13 cellular contexts compared by ENCODE assay signal in genomic region chr10:84743483-84743882, GRCh38.
A peak's percentile ranks its signal among the peaks of the same experiment; 100 is the strongest.
DNase-seq lines count a peak whose midpoint lies in the region; ATAC-seq, FAIRE-seq and TF ChIP-seq lines count a peak whose summit lies in the region.
"Had no signal": no experiment of that assay in that cellular context is flagged by ENCODE, and none has a peak within 500 bp of the region (broad histone marks: within the 10 kb centered on the region; RNA-seq: fewer than 3 reads in every experiment).

No MANE protein-coding gene starts in this region.

- no peaks in the 10 kb centered on the region for H3K4me1 Mint-ChIP-seq in nephron progenitor cell

- H3K23ac ChIP-seq in neuronal stem cell (ENCODE audit: low read depth, low read length, poor library complexity): no peak overlapping the region

- no peak overlapping the region for H2BK120ac ChIP-seq in neuronal stem cell (ENCODE audit: low read depth, low read length)

- H2BK12ac ChIP-seq in neuronal stem cell (ENCODE audit: low read length): no peak overlapping the region

- no peak overlapping the region for H2BK5ac ChIP-seq in neuronal stem cell (ENCODE audit: low read length)

- no peak overlapping the region for H3K4ac ChIP-seq in neuronal stem cell (ENCODE audit: low read length)

- FAIRE-seq in GM12891 (lab: Jason Lieb, UNC): no peak

- no peak overlapping the region for H3K4me3 ChIP-seq in neuronal stem cell (ENCODE audit: low read length in 2 of 2)
- H3K4me3 ChIP-seq: cardiac muscle cell, stomach had no signal

- H2AFZ ChIP-seq in neuronal stem cell (ENCODE audit: low read length): no peak overlapping the region

- H3K27me3 ChIP-seq in neuronal stem cell (ENCODE audit: control insufficient read depth in 3 of 3, insufficient read depth in 3 of 3, low read depth in 1 of 3, low read length in 3 of 3): no peaks in the 10 kb centered on the region
- H3K27me3 ChIP-seq: cardiac muscle cell, stomach had no signal

- H3K4me1 ChIP-seq in neuronal stem cell (ENCODE audit: control insufficient read depth in 2 of 2, insufficient read depth in 1 of 2, low read depth in 1 of 2, low read length in 2 of 2): no peaks in the 10 kb centered on the region
- H3K4me1 ChIP-seq: stomach had no signal

- H3K18ac ChIP-seq in neuronal stem cell (ENCODE audit: low read length): no peak overlapping the region

- TF ChIP-seq CTCF in GM10248 (IDR thresholded peaks at IDR 0.05; ENCODE audit: control extremely low read depth, extremely low read depth, low read depth, missing control alignments) (peak; percentile 28), LNCAP (IDR thresholded peaks at IDR 0.05) (peak; percentile 52), nephron progenitor cell (IDR thresholded peaks at IDR 0.05) (peak; percentile 44)

- H3K27ac Mint-ChIP-seq in nephron progenitor cell: no peak overlapping the region
- H3K27ac Mint-ChIP-seq: T-helper 2 cell treated with Interferon-gamma antibody and Interleukin-4, amounts not matched to agents 5 μg/mL and 100 μg/mL, for 36 hours had no signal

- POLR2A ChIA-PET in GM10248 (lab: Yijun Ruan, JAX): no interaction called here

- no peak overlapping the region for H2BK15ac ChIP-seq in neuronal stem cell (ENCODE audit: low read length)

- H4K8ac ChIP-seq in neuronal stem cell (ENCODE audit: low read depth, low read length): no peak overlapping the region

- H2AK5ac ChIP-seq in neuronal stem cell (ENCODE audit: low read depth, low read length): no peak overlapping the region

- no peaks in the 10 kb centered on the region for H3K79me1 ChIP-seq in neuronal stem cell (ENCODE audit: low read depth, low read length)

- no peak overlapping the region for H3K14ac ChIP-seq in neuronal stem cell (ENCODE audit: low read length)

- H3K27me3 Mint-ChIP-seq in nephron progenitor cell (ENCODE audit: low read depth, poor library complexity): no peaks in the 10 kb centered on the region

- H3K36me3 Mint-ChIP-seq in nephron progenitor cell (ENCODE audit: low read depth): no peaks in the 10 kb centered on the region

- no peak overlapping the region for H3K4me2 ChIP-seq in neuronal stem cell (ENCODE audit: insufficient read depth, low read length, poor library complexity, severe bottlenecking)

- H3K9me3 Mint-ChIP-seq in nephron progenitor cell: peaks cover 4% of the 10 kb centered on the region
- H3K9me3 Mint-ChIP-seq: T-helper 2 cell treated with Interferon-gamma antibody and Interleukin-4, amounts not matched to agents 5 μg/mL and 100 μg/mL, for 36 hours had no signal

- no peaks in the 10 kb centered on the region for H3K9me3 ChIP-seq in neuronal stem cell (replicated peaks in 1 of 2; ENCODE audit: control insufficient read depth in 2 of 2, insufficient read depth in 1 of 2, low read depth in 1 of 2, low read length in 2 of 2)
- H3K9me3 ChIP-seq: stomach had no signal

- no peak for ATAC-seq in GM19023 (IDR thresholded peaks at IDR 0.05; ENCODE audit: unreplicated experiment)

- no peak for TF ChIP-seq POLR2A in GM12891 (IDR thresholded peaks at IDR 0.05; ENCODE audit: low read depth, low read length)

- no peak overlapping the region for H4K91ac ChIP-seq in neuronal stem cell (ENCODE audit: low read depth, low read length, poor library complexity)

- in situ Hi-C loops in T47D (cut with HindIII; ENCODE audit: low pct_unique_long_range_greater_than_20kb, low sequenced_read_pairs): no loop called here

- H3K36me3 ChIP-seq in neuronal stem cell (replicated peaks in 1 of 2; ENCODE audit: control insufficient read depth in 2 of 2, insufficient read depth in 2 of 2, low read length in 2 of 2): no peaks in the 10 kb centered on the region
- H3K36me3 ChIP-seq: cardiac muscle cell, stomach had no signal

- DNase-seq in GM10248 (ENCODE audit: extremely low spot score) (no peak), T47D (ENCODE audit: low read depth in 1 of 2, low spot score in 1 of 2) (peak; percentile 23 to 55), nephron progenitor cell (no peak), GM12891 (ENCODE audit: insufficient read length, low spot score) (no peak), neuronal stem cell (ENCODE audit: low spot score) (no peak), NCI-H1092 treated with DMSO at 0.1 percent for 48 hours (lab: John Stamatoyannopoulos, UW) (no peak)
- DNase-seq: activated CD8-positive, alpha-beta memory T cell treated with anti-CD3 and anti-CD28 coated beads, Interleukin-2, amount 50 U/mL, for 48 hours; NCI-H446; stomach had no signal

- H3K9ac ChIP-seq in neuronal stem cell (ENCODE audit: low read depth, low read length, poor library complexity): no peak overlapping the region

- CTCF ChIA-PET in GM10248 (lab: Yijun Ruan, JAX): no interaction called here

- H3K4me3 Mint-ChIP-seq in nephron progenitor cell: no peak overlapping the region
- H3K4me3 Mint-ChIP-seq: T-helper 2 cell treated with Interferon-gamma antibody and Interleukin-4, amounts not matched to agents 5 μg/mL and 100 μg/mL, for 36 hours had no signal

- H3K27ac ChIP-seq in neuronal stem cell (replicated peaks; ENCODE audit: low read length): no peak overlapping the region
- H3K27ac ChIP-seq: cardiac muscle cell, stomach had no signal

TF ChIP-seq in GM12891, 5 proteins besides CTCF, POLR2A, EP300 and RAD21:
- TF ChIP-seq POLR2AphosphoS5 (IDR thresholded peaks at IDR 0.05; ENCODE audit: low read depth, low read length) (no peak), TAF1 (IDR thresholded peaks at IDR 0.05; ENCODE audit: low read depth, low read length) (no peak), PAX5 (IDR thresholded peaks at IDR 0.05; ENCODE audit: insufficient read depth, low read length, severe bottlenecking) (no peak), POU2F2 (IDR thresholded peaks at IDR 0.05; ENCODE audit: low read depth, low read length) (no peak), SPI1 (IDR thresholded peaks at IDR 0.05; ENCODE audit: low read depth, low read length) (no peak)

Comparison
In these comparisons a context has a peak if more than half of its experiments do, and no peak if none do; other contexts are left out.
1. DNase-seq: peak in T47D (2 of 2); none in GM10248 (single experiment), nephron progenitor cell (single experiment), GM12891 (single experiment), neuronal stem cell (single experiment) and NCI-H1092 treated with DMSO at 0.1 percent for 48 hours (single experiment).
2. Peak in every context shown above with its lines, with median percentiles within 50 percentile points of each other: CTCF ChIP-seq.